In genomic region chr3:9422712-9423424, GRCh38 we compare ENCODE assay signal across 8 cellular contexts. TPM values are rescaled to one million over a fixed set of nuclear protein-coding genes. Genes with fewer than 3 reads are reported as not detected.
DNase-seq lines count a peak whose midpoint lies in the region; ATAC-seq and TF ChIP-seq lines count a peak whose summit lies in the region.

No MANE protein-coding gene starts in this region.

- peaks cover 25% of the 10 kb centered on the region for H3K4me1 Mint-ChIP-seq in GM23338
- H3K4me1 Mint-ChIP-seq in activated T-helper 1 cell treated with anti-CD3 and anti-CD28 coated beads, Interleukin-12 subunit alpha, Interleukin-12 subunit beta, Interleukin-2, Interleukin-4 antibody, amounts not matched to agents 30 ng/mL and 10 ng/mL and 1 ng/mL, durations not matched to agents 14 hours and 24 hours and 36 hours (ENCODE audit: low read depth), result peaks cover 64% of the 10 kb centered on the region
- H3K4me1 Mint-ChIP-seq in nephron, result peaks cover 44% of the 10 kb centered on the region

- H3K27ac ChIP-seq in GM23338 (ENCODE audit: low read depth), result peak overlapping the region; percentile 88

- H3K9me3 ChIP-seq in BE2C, result no peaks in the 10 kb centered on the region

- H3K4me3 Mint-ChIP-seq in GM23338 (peak overlapping the region; percentile 36), nephron (peak overlapping the region in 2 of 3 experiments; percentile 29 to 34)
- peak overlapping the region; percentile 41 for H3K4me3 Mint-ChIP-seq in activated T-helper 1 cell treated with anti-CD3 and anti-CD28 coated beads, Interleukin-12 subunit alpha, Interleukin-12 subunit beta, Interleukin-2, Interleukin-4 antibody, amounts not matched to agents 30 ng/mL and 10 ng/mL and 1 ng/mL, durations not matched to agents 14 hours and 24 hours and 36 hours

- no peaks in the 10 kb centered on the region for H3F3A ChIP-seq in GM23338 (replicated peaks; ENCODE audit: low read depth)

- H3K27me3 Mint-ChIP-seq in GM23338 (ENCODE audit: insufficient read depth, low read depth, poor library complexity) (peaks cover 2% of the 10 kb centered on the region), nephron (ENCODE audit: low read depth) (no peaks in the 10 kb centered on the region)
- no peaks in the 10 kb centered on the region for H3K27me3 Mint-ChIP-seq in activated T-helper 1 cell treated with anti-CD3 and anti-CD28 coated beads, Interleukin-12 subunit alpha, Interleukin-12 subunit beta, Interleukin-2, Interleukin-4 antibody, amounts not matched to agents 30 ng/mL and 10 ng/mL and 1 ng/mL, durations not matched to agents 14 hours and 24 hours and 36 hours (ENCODE audit: insufficient read depth)

- no peak overlapping the region for H2AFZ ChIP-seq in GM23338

- peaks cover 21% of the 10 kb centered on the region; the same call in 1 of the 2 replicates for H4K20me1 ChIP-seq in GM23338 (replicated peaks; ENCODE audit: insufficient read depth)

- peak overlapping the region; percentile 34 for H3K4me2 ChIP-seq in GM23338

- H3K27ac Mint-ChIP-seq in GM23338 (peak overlapping the region; percentile 98), nephron (peak overlapping the region; percentile 93 to 97 (median 94))
- peak overlapping the region; percentile 84 for H3K27ac Mint-ChIP-seq in activated T-helper 1 cell treated with anti-CD3 and anti-CD28 coated beads, Interleukin-12 subunit alpha, Interleukin-12 subunit beta, Interleukin-2, Interleukin-4 antibody, amounts not matched to agents 30 ng/mL and 10 ng/mL and 1 ng/mL, durations not matched to agents 14 hours and 24 hours and 36 hours

- H3K9me2 ChIP-seq in GM23338 (ENCODE audit: insufficient read depth), result no peaks in the 10 kb centered on the region

- H3K4me1 ChIP-seq in BE2C (peaks cover 3% of the 10 kb centered on the region), GM23338 (ENCODE audit: insufficient read depth) (peaks cover 16% of the 10 kb centered on the region)

- H3K27me3 ChIP-seq in BE2C (no peaks in the 10 kb centered on the region), GM23338 (ENCODE audit: insufficient read depth) (no peaks in the 10 kb centered on the region)

- H3K79me2 ChIP-seq in GM23338 (replicated peaks; ENCODE audit: insufficient read depth), result peaks cover 98% of the 10 kb centered on the region

- peaks cover 15% of the 10 kb centered on the region for H3K36me3 ChIP-seq in BE2C
- H3K36me3 ChIP-seq in GM23338 (ENCODE audit: insufficient read depth), result peaks cover 3% of the 10 kb centered on the region; the same call in 1 of the 2 replicates

- H3K4me3 ChIP-seq in BE2C (ENCODE audit: low read depth, low read length) (peak overlapping the region; percentile 19), GM23338 (no peak overlapping the region)

- peak; percentile 85 for ATAC-seq in GM23338

- H3K36me3 Mint-ChIP-seq in GM23338 (ENCODE audit: low read depth) (peaks cover 34% of the 10 kb centered on the region), nephron (ENCODE audit: low read depth) (peaks cover 31% of the 10 kb centered on the region)
- peaks cover 26% of the 10 kb centered on the region for H3K36me3 Mint-ChIP-seq in activated T-helper 1 cell treated with anti-CD3 and anti-CD28 coated beads, Interleukin-12 subunit alpha, Interleukin-12 subunit beta, Interleukin-2, Interleukin-4 antibody, amounts not matched to agents 30 ng/mL and 10 ng/mL and 1 ng/mL, durations not matched to agents 14 hours and 24 hours and 36 hours (ENCODE audit: low read depth)

- intact Hi-C loops in activated T-helper 1 cell treated with anti-CD3 and anti-CD28 coated beads, Interleukin-12 subunit alpha, Interleukin-12 subunit beta, Interleukin-2, Interleukin-4 antibody, amounts not matched to agents 30 ng/mL and 10 ng/mL and 1 ng/mL, durations not matched to agents 14 hours and 24 hours and 36 hours (cut with micrococcal nuclease), result loop anchor here (1.0 to 5.0 kb wide), 4 partner anchors 25 to 70 kb away; no protein-coding TSS in a partner anchor

- TF ChIP-seq CTCF in BE2C (IDR thresholded peaks at IDR 0.05; ENCODE audit: low read depth, low read length) (peak; percentile 50), GM23338 (conservative IDR thresholded peaks at IDR 0.05; ENCODE audit: low read depth in 2 of 2) (peak; percentile 55 to 73), nephron (IDR thresholded peaks at IDR 0.05; ENCODE audit: unreplicated experiment in 3 of 3) (peak; percentile 49 to 65 (median 60))

- no peaks in the 10 kb centered on the region for H3K9me3 Mint-ChIP-seq in GM23338
- H3K9me3 Mint-ChIP-seq in activated T-helper 1 cell treated with anti-CD3 and anti-CD28 coated beads, Interleukin-12 subunit alpha, Interleukin-12 subunit beta, Interleukin-2, Interleukin-4 antibody, amounts not matched to agents 30 ng/mL and 10 ng/mL and 1 ng/mL, durations not matched to agents 14 hours and 24 hours and 36 hours, result no peaks in the 10 kb centered on the region
- H3K9me3 Mint-ChIP-seq in nephron, result no peaks in the 10 kb centered on the region

- DNase-seq in BE2C (peak; percentile 71), GM23338 (ENCODE audit: low spot score) (peak; percentile 75), NCI-H2227 treated with DMSO at 0.1 percent for 48 hours (lab: John Stamatoyannopoulos, UW) (peak; percentile 46), fibroblast of the conjunctiva (ENCODE audit: low read depth) (peak; percentile 98), mesenteric fat pad (ENCODE audit: low spot score) (no peak)
- DNase-seq in activated T-helper 1 cell treated with anti-CD3 and anti-CD28 coated beads, Interleukin-12 subunit alpha, Interleukin-12 subunit beta, Interleukin-2, Interleukin-4 antibody, amounts not matched to agents 30 ng/mL and 10 ng/mL and 1 ng/mL, durations not matched to agents 14 hours and 24 hours and 36 hours (ENCODE audit: low spot score), result no peak
- no peak for DNase-seq in stimulated activated naive CD4-positive, alpha-beta T cell treated with Interleukin-2 at 50 U/mL for 16 hours (lab: John Stamatoyannopoulos, UW)

TF ChIP-seq in GM23338, 12 proteins besides CTCF, POLR2A, EP300 and RAD21 (continues in another document):
- TF ChIP-seq EZH2phosphoT487 (IDR thresholded peaks at IDR 0.05; ENCODE audit: unreplicated experiment) (no peak), ZNF114 (CRISPR knock-in tag; IDR thresholded peaks at IDR 0.05) (no peak), STAT1 (IDR thresholded peaks at IDR 0.05; ENCODE audit: unreplicated experiment) (no peak), JUNB (IDR thresholded peaks at IDR 0.05; ENCODE audit: unreplicated experiment) (no peak)
- TF ChIP-seq, protein P1, sequence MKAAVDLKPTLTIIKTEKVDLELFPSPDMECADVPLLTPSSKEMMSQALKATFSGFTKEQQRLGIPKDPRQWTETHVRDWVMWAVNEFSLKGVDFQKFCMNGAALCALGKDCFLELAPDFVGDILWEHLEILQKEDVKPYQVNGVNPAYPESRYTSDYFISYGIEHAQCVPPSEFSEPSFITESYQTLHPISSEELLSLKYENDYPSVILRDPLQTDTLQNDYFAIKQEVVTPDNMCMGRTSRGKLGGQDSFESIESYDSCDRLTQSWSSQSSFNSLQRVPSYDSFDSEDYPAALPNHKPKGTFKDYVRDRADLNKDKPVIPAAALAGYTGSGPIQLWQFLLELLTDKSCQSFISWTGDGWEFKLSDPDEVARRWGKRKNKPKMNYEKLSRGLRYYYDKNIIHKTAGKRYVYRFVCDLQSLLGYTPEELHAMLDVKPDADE (IDR thresholded peaks at IDR 0.05), result no peak

RNA-seq across cellular contexts. Expression of gene SETD5, which starts 25.5 kb away (rescaled TPM):
- polyA plus RNA-seq in BE2C (2012; ENCODE audit: insufficient read depth, insufficient read length, low read depth), result 53.7 TPM
- 140 and 172 TPM in 2 replicates for total RNA-seq in GM23338 (2014; rRNA removed; shearing (Covaris generic))
- polyA plus RNA-seq in GM23338 (2016; fragmentation: Nextera tagmentation; extraction: Ambion mirVana), result 132 and 143 TPM in 2 replicates
- 135 and 140 TPM in 2 replicates for total RNA-seq in activated T-helper 1 cell treated with anti-CD3 and anti-CD28 coated beads, Interleukin-12 subunit alpha, Interleukin-12 subunit beta, Interleukin-2, Interleukin-4 antibody, amounts not matched to agents 30 ng/mL and 10 ng/mL and 1 ng/mL, durations not matched to agents 14 hours and 24 hours and 36 hours
- total RNA-seq in mesenteric fat pad, result 127 TPM

Comparison
In these comparisons a context has a peak if more than half of its experiments do, and no peak if none do; other contexts are left out.
1. DNase-seq: peak in BE2C (single experiment), GM23338 (single experiment), NCI-H2227 treated with DMSO at 0.1 percent for 48 hours (single experiment) and fibroblast of the conjunctiva (single experiment); none in activated T-helper 1 cell treated with anti-CD3 and anti-CD28 coated beads, Interleukin-12 subunit alpha, Interleukin-12 subunit beta, Interleukin-2, Interleukin-4 antibody, amounts not matched to agents 30 ng/mL and 10 ng/mL and 1 ng/mL, durations not matched to agents 14 hours and 24 hours and 36 hours (single experiment), mesenteric fat pad (single experiment) and stimulated activated naive CD4-positive, alpha-beta T cell treated with Interleukin-2 at 50 U/mL for 16 hours (single experiment).
2. Peak in every context shown above with its lines, with median percentiles within 50 percentile points of each other: CTCF ChIP-seq, H3K27ac Mint-ChIP-seq and H3K4me3 Mint-ChIP-seq.